ENCODE assay signal across 1 cellular context in genomic region chr6:13677878-13678254, GRCh38.
TF ChIP-seq lines count a peak whose summit lies in the region.

No MANE protein-coding gene starts in this region.

TF ChIP-seq in liver, 16 proteins besides CTCF, POLR2A, EP300 and RAD21 (continued from another document):
- TF ChIP-seq REST (IDR thresholded peaks at IDR 0.05): no peak
- no peak for TF ChIP-seq NR2F2 (IDR thresholded peaks at IDR 0.05)
- TF ChIP-seq MAX (IDR thresholded peaks at IDR 0.05): no peak
- no peak for TF ChIP-seq FOXA2 (IDR thresholded peaks at IDR 0.05)
- peak; percentile 35 for TF ChIP-seq ZBTB33 (IDR thresholded peaks at IDR 0.05)
- TF ChIP-seq HNF4G (IDR thresholded peaks at IDR 0.05): no peak
- no peak for TF ChIP-seq EGR1 (IDR thresholded peaks at IDR 0.05; ENCODE audit: low read depth in 2 of 2)
- no peak for TF ChIP-seq TAF1 (conservative IDR thresholded peaks at IDR 0.05)
- peak; percentile 12 to 67 for TF ChIP-seq RXRA (IDR thresholded peaks at IDR 0.05)
